3 cellular contexts compared by ENCODE assay signal in the genomic region with DNA sequence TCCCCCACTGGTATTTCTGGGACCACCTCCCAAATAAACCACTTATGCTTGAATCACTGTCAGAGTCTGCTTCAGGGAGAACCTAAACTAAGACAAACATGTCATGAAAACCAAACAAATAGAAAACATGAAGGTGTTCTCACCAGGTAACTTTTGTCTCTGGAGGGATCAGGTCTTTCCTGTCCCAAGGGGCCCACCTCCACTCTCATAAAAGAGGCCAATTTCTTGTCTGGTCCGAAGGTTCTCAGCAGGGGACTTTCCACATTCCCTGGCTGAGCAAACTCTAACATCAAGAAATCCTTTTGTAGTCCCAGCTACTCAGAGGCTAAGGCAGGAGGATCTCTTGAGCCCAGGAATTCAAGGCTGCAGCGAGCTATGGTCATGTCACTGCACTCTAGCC.
A peak's percentile ranks its signal among the peaks of the same experiment; 100 is the strongest.
TF ChIP-seq lines count a peak whose summit lies in the region.

No MANE protein-coding gene starts in this region.

TF ChIP-seq in GM23338, 12 proteins besides CTCF, POLR2A, EP300 and RAD21 (continued from another document):
- TF ChIP-seq ZNF114 (CRISPR knock-in tag; IDR thresholded peaks at IDR 0.05) (no peak), STAT1 (IDR thresholded peaks at IDR 0.05; ENCODE audit: unreplicated experiment) (no peak), NANOG (IDR thresholded peaks at IDR 0.05; ENCODE audit: borderline replicate concordance) (no peak), EZH2phosphoT487 (IDR thresholded peaks at IDR 0.05; ENCODE audit: unreplicated experiment) (no peak), POLR2AphosphoS5 (IDR thresholded peaks at IDR 0.05; ENCODE audit: low read depth) (no peak), ZNF331 (CRISPR knock-in tag; IDR thresholded peaks at IDR 0.05; ENCODE audit: low read depth) (no peak)
- TF ChIP-seq, protein P1, sequence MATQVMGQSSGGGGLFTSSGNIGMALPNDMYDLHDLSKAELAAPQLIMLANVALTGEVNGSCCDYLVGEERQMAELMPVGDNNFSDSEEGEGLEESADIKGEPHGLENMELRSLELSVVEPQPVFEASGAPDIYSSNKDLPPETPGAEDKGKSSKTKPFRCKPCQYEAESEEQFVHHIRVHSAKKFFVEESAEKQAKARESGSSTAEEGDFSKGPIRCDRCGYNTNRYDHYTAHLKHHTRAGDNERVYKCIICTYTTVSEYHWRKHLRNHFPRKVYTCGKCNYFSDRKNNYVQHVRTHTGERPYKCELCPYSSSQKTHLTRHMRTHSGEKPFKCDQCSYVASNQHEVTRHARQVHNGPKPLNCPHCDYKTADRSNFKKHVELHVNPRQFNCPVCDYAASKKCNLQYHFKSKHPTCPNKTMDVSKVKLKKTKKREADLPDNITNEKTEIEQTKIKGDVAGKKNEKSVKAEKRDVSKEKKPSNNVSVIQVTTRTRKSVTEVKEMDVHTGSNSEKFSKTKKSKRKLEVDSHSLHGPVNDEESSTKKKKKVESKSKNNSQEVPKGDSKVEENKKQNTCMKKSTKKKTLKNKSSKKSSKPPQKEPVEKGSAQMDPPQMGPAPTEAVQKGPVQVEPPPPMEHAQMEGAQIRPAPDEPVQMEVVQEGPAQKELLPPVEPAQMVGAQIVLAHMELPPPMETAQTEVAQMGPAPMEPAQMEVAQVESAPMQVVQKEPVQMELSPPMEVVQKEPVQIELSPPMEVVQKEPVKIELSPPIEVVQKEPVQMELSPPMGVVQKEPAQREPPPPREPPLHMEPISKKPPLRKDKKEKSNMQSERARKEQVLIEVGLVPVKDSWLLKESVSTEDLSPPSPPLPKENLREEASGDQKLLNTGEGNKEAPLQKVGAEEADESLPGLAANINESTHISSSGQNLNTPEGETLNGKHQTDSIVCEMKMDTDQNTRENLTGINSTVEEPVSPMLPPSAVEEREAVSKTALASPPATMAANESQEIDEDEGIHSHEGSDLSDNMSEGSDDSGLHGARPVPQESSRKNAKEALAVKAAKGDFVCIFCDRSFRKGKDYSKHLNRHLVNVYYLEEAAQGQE (IDR thresholded peaks at IDR 0.05; ENCODE audit: unreplicated experiment): no peak
TF ChIP-seq in GM23338: peak in this region for 0.

TF ChIP-seq in K562, 482 proteins besides CTCF, POLR2A, EP300 and RAD21 (continued from another document):
- TF ChIP-seq, protein P2, sequence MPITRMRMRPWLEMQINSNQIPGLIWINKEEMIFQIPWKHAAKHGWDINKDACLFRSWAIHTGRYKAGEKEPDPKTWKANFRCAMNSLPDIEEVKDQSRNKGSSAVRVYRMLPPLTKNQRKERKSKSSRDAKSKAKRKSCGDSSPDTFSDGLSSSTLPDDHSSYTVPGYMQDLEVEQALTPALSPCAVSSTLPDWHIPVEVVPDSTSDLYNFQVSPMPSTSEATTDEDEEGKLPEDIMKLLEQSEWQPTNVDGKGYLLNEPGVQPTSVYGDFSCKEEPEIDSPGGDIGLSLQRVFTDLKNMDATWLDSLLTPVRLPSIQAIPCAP (CRISPR knock-in tag; IDR thresholded peaks at IDR 0.05; ENCODE audit: borderline replicate concordance): no peak
- TF ChIP-seq RBBP5 (IDR thresholded peaks at IDR 0.05; ENCODE audit: borderline replicate concordance, insufficient read depth, low read length, poor library complexity, severe bottlenecking) (peak; percentile 14), ILK (tag; IDR thresholded peaks at IDR 0.05; ENCODE audit: borderline replicate concordance, low read depth) (no peak), FOXJ3 (CRISPR knock-in tag; IDR thresholded peaks at IDR 0.05) (no peak), SMAD2 (IDR thresholded peaks at IDR 0.05; ENCODE audit: low read depth, low read length) (no peak), HNRNPK (IDR thresholded peaks at IDR 0.05; ENCODE audit: low read depth, low read length, poor library complexity, severe bottlenecking) (no peak), BACH1 (tag; IDR thresholded peaks at IDR 0.05) (no peak), RFX7 (CRISPR knock-in tag; IDR thresholded peaks at IDR 0.05) (no peak), NR1H2 (CRISPR knock-in tag; IDR thresholded peaks at IDR 0.05) (no peak), ETV5 (CRISPR knock-in tag; IDR thresholded peaks at IDR 0.05; ENCODE audit: low read depth) (peak; percentile 11; the same call in 1 of the 2 replicates), MECOM (CRISPR knock-in tag; IDR thresholded peaks at IDR 0.05) (no peak), CBFA2T2 (conservative IDR thresholded peaks at IDR 0.05) (no peak), NCOA4 (IDR thresholded peaks at IDR 0.05; ENCODE audit: partially characterized antibody) (no peak), MED1 (CRISPR knock-in tag; IDR thresholded peaks at IDR 0.05; ENCODE audit: borderline replicate concordance) (no peak), CBFB (CRISPR knock-in tag; IDR thresholded peaks at IDR 0.05) (no peak), RBM22 (IDR thresholded peaks at IDR 0.05; ENCODE audit: low read depth, low read length, poor library complexity, severe bottlenecking) (no peak), HDAC2 (IDR thresholded peaks at IDR 0.05) (0 out of 2 replicates have a peak, but pooled peaks have one; percentile 3)
- TF ChIP-seq, protein P3, sequence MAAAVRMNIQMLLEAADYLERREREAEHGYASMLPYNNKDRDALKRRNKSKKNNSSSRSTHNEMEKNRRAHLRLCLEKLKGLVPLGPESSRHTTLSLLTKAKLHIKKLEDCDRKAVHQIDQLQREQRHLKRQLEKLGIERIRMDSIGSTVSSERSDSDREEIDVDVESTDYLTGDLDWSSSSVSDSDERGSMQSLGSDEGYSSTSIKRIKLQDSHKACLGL (CRISPR knock-in tag; IDR thresholded peaks at IDR 0.05; ENCODE audit: borderline replicate concordance, poor library complexity, severe bottlenecking): no peak
- TF ChIP-seq, protein P4, sequence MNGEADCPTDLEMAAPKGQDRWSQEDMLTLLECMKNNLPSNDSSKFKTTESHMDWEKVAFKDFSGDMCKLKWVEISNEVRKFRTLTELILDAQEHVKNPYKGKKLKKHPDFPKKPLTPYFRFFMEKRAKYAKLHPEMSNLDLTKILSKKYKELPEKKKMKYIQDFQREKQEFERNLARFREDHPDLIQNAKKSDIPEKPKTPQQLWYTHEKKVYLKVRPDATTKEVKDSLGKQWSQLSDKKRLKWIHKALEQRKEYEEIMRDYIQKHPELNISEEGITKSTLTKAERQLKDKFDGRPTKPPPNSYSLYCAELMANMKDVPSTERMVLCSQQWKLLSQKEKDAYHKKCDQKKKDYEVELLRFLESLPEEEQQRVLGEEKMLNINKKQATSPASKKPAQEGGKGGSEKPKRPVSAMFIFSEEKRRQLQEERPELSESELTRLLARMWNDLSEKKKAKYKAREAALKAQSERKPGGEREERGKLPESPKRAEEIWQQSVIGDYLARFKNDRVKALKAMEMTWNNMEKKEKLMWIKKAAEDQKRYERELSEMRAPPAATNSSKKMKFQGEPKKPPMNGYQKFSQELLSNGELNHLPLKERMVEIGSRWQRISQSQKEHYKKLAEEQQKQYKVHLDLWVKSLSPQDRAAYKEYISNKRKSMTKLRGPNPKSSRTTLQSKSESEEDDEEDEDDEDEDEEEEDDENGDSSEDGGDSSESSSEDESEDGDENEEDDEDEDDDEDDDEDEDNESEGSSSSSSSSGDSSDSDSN (IDR thresholded peaks at IDR 0.05; ENCODE audit: borderline replicate concordance in 1 of 2, low read depth in 2 of 2, low read length in 2 of 2): no peak
- TF ChIP-seq, protein P5, sequence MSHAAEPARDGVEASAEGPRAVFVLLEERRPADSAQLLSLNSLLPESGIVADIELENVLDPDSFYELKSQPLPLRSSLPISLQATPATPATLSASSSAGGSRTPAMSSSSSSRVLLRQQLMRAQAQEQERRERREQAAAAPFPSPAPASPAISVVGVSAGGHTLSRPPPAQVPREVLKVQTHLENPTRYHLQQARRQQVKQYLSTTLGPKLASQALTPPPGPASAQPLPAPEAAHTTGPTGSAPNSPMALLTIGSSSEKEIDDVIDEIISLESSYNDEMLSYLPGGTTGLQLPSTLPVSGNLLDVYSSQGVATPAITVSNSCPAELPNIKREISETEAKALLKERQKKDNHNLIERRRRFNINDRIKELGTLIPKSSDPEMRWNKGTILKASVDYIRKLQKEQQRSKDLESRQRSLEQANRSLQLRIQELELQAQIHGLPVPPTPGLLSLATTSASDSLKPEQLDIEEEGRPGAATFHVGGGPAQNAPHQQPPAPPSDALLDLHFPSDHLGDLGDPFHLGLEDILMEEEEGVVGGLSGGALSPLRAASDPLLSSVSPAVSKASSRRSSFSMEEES (CRISPR knock-in tag; IDR thresholded peaks at IDR 0.05): no peak

TF ChIP-seq in WTC11, 78 proteins besides CTCF, POLR2A, EP300 and RAD21 (continued from another document):
- TF ChIP-seq, protein P6, sequence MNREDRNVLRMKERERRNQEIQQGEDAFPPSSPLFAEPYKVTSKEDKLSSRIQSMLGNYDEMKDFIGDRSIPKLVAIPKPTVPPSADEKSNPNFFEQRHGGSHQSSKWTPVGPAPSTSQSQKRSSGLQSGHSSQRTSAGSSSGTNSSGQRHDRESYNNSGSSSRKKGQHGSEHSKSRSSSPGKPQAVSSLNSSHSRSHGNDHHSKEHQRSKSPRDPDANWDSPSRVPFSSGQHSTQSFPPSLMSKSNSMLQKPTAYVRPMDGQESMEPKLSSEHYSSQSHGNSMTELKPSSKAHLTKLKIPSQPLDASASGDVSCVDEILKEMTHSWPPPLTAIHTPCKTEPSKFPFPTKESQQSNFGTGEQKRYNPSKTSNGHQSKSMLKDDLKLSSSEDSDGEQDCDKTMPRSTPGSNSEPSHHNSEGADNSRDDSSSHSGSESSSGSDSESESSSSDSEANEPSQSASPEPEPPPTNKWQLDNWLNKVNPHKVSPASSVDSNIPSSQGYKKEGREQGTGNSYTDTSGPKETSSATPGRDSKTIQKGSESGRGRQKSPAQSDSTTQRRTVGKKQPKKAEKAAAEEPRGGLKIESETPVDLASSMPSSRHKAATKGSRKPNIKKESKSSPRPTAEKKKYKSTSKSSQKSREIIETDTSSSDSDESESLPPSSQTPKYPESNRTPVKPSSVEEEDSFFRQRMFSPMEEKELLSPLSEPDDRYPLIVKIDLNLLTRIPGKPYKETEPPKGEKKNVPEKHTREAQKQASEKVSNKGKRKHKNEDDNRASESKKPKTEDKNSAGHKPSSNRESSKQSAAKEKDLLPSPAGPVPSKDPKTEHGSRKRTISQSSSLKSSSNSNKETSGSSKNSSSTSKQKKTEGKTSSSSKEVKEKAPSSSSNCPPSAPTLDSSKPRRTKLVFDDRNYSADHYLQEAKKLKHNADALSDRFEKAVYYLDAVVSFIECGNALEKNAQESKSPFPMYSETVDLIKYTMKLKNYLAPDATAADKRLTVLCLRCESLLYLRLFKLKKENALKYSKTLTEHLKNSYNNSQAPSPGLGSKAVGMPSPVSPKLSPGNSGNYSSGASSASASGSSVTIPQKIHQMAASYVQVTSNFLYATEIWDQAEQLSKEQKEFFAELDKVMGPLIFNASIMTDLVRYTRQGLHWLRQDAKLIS (CRISPR knock-in tag; IDR thresholded peaks at IDR 0.05; ENCODE audit: borderline replicate concordance): no peak
